Comparison of ENCODE assay signal across 8 cellular contexts in genomic region chr5:64635056-64635686, GRCh38. TPM values are rescaled to one million over a fixed set of nuclear protein-coding genes. Genes with fewer than 3 reads are reported as not detected.
DNase-seq lines count a peak whose midpoint lies in the region; ATAC-seq and TF ChIP-seq lines count a peak whose summit lies in the region.

No MANE protein-coding gene starts in this region.

- DNase-seq in BE2C = no peak
- DNase-seq in RPMI7951 (ENCODE audit: low read depth) = peak; percentile 32
- DNase-seq in fibroblast of peridontal ligament (ENCODE audit: extremely low read depth) = peak; percentile 62
- DNase-seq in retina = peak; percentile 5
- DNase-seq in NCI-H1436 treated with DMSO at 0.1 percent for 48 hours (lab: John Stamatoyannopoulos, UW) = no peak
- DNase-seq in activated CD4-positive, alpha-beta T cell treated with anti-CD3 and anti-CD28 coated beads for 1 hour = no peak

- TF ChIP-seq CTCF in BE2C (IDR thresholded peaks at IDR 0.05; ENCODE audit: low read depth, low read length) = peak; percentile 56

- peaks cover 33% of the 10 kb centered on the region for H3K27me3 ChIP-seq in BE2C

- H3K4me1 ChIP-seq in BE2C = no peaks in the 10 kb centered on the region

- no peak overlapping the region for H3K4me3 ChIP-seq in BE2C (ENCODE audit: low read depth, low read length)

- no peaks in the 10 kb centered on the region for H3K36me3 ChIP-seq in BE2C

- no peaks in the 10 kb centered on the region for H3K9me3 ChIP-seq in BE2C

- peak; percentile 45 for ATAC-seq in GM18519 (IDR thresholded peaks at IDR 0.05; ENCODE audit: low FRiP score, unreplicated experiment)
- ATAC-seq in HG03442 (IDR thresholded peaks at IDR 0.05; ENCODE audit: unreplicated experiment) = no peak

RNA-seq across cellular contexts. Expression of gene SHISAL2B, which starts 55.1 kb away (rescaled TPM):
- polyA plus RNA-seq in BE2C (2012; ENCODE audit: insufficient read depth, insufficient read length, low read depth) = not detected
- not detected in 2 replicates for total RNA-seq in RPMI7951 (2014; rRNA removed; shearing (Covaris generic))

Comparison
In these comparisons a context has a peak if more than half of its experiments do, and no peak if none do; other contexts are left out.
1. DNase-seq: peak in RPMI7951 (single experiment), fibroblast of peridontal ligament (single experiment) and retina (single experiment); none in BE2C (single experiment), NCI-H1436 treated with DMSO at 0.1 percent for 48 hours (single experiment) and activated CD4-positive, alpha-beta T cell treated with anti-CD3 and anti-CD28 coated beads for 1 hour (single experiment).